ENCODE assay signal across 12 cellular contexts in genomic region chr17:43608313-43608712, GRCh38. TPM values are rescaled to one million over a fixed set of nuclear protein-coding genes. Genes with fewer than 3 reads are reported as not detected.
DNase-seq lines count a peak whose midpoint lies in the region; ATAC-seq and TF ChIP-seq lines count a peak whose summit lies in the region.
"Had no signal": no experiment of that assay in that cellular context is flagged by ENCODE, and none has a peak within 500 bp of the region (broad histone marks: within the 10 kb centered on the region; RNA-seq: fewer than 3 reads in every experiment).

No MANE protein-coding gene starts in this region.

- no peaks in the 10 kb centered on the region for H3K36me3 Mint-ChIP-seq in activated CD4-positive, alpha-beta T cell treated with anti-CD3 and anti-CD28 coated beads for 36 hours (ENCODE audit: low read depth)
- H3K36me3 Mint-ChIP-seq in activated T-helper 1 cell treated with anti-CD3 and anti-CD28 coated beads, Interleukin-12 subunit alpha, Interleukin-12 subunit beta, Interleukin-2, Interleukin-4 antibody, amounts not matched to agents 30 ng/mL and 10 ng/mL and 1 ng/mL, durations not matched to agents 14 hours and 24 hours and 36 hours (ENCODE audit: low read depth): no peaks in the 10 kb centered on the region

- DNase-seq in activated CD4-positive, alpha-beta T cell treated with anti-CD3 and anti-CD28 coated beads for 36 hours: peak; percentile 85
- DNase-seq in activated CD4-positive, alpha-beta T cell treated with anti-CD3 and anti-CD28 coated beads for 4 hours: no peak
- DNase-seq in T1000 (lab: John Stamatoyannopoulos, UW) (peak; percentile 55), fibroblast of pulmonary artery (ENCODE audit: low read depth) (peak; percentile 26), NCI-H510A treated with DMSO at 0.1 percent for 48 hours (lab: John Stamatoyannopoulos, UW) (no peak)
- DNase-seq in stimulated activated CD8-positive, alpha-beta memory T cell treated with anti-CD3 and anti-CD28 coated beads, Interleukin-4, amount 100 ng/mL, for 24 hours (ENCODE audit: low read depth): peak; percentile 2
- no peak for DNase-seq in activated T-helper 1 cell treated with anti-CD3 and anti-CD28 coated beads, Interleukin-12 subunit alpha, Interleukin-12 subunit beta, Interleukin-2, Interleukin-4 antibody, amounts not matched to agents 30 ng/mL and 10 ng/mL and 1 ng/mL, durations not matched to agents 14 hours and 24 hours and 36 hours (ENCODE audit: low spot score)
- DNase-seq: foreskin fibroblast, Kasumi-1, small intestine had no signal

- ATAC-seq in activated CD4-positive, alpha-beta T cell treated with anti-CD3 and anti-CD28 coated beads for 36 hours: peak; percentile 97
- no peak for ATAC-seq in HG02852 (IDR thresholded peaks at IDR 0.05; ENCODE audit: unreplicated experiment)

- no peaks in the 10 kb centered on the region for H3K9me3 Mint-ChIP-seq in activated CD4-positive, alpha-beta T cell treated with anti-CD3 and anti-CD28 coated beads for 36 hours (ENCODE audit: low read depth)
- no peaks in the 10 kb centered on the region for H3K9me3 Mint-ChIP-seq in activated T-helper 1 cell treated with anti-CD3 and anti-CD28 coated beads, Interleukin-12 subunit alpha, Interleukin-12 subunit beta, Interleukin-2, Interleukin-4 antibody, amounts not matched to agents 30 ng/mL and 10 ng/mL and 1 ng/mL, durations not matched to agents 14 hours and 24 hours and 36 hours

- no peaks in the 10 kb centered on the region for H3K27me3 Mint-ChIP-seq in activated CD4-positive, alpha-beta T cell treated with anti-CD3 and anti-CD28 coated beads for 36 hours
- peaks cover 3% of the 10 kb centered on the region for H3K27me3 Mint-ChIP-seq in activated T-helper 1 cell treated with anti-CD3 and anti-CD28 coated beads, Interleukin-12 subunit alpha, Interleukin-12 subunit beta, Interleukin-2, Interleukin-4 antibody, amounts not matched to agents 30 ng/mL and 10 ng/mL and 1 ng/mL, durations not matched to agents 14 hours and 24 hours and 36 hours (ENCODE audit: insufficient read depth)

- H3K27ac Mint-ChIP-seq in activated CD4-positive, alpha-beta T cell treated with anti-CD3 and anti-CD28 coated beads for 36 hours: peak overlapping the region; percentile 73
- H3K27ac Mint-ChIP-seq in activated T-helper 1 cell treated with anti-CD3 and anti-CD28 coated beads, Interleukin-12 subunit alpha, Interleukin-12 subunit beta, Interleukin-2, Interleukin-4 antibody, amounts not matched to agents 30 ng/mL and 10 ng/mL and 1 ng/mL, durations not matched to agents 14 hours and 24 hours and 36 hours: no peak overlapping the region

- TF ChIP-seq CTCF in fibroblast of pulmonary artery (IDR thresholded peaks at IDR 0.05; ENCODE audit: low read length, missing control alignments): no peak

- H3K4me3 Mint-ChIP-seq in activated CD4-positive, alpha-beta T cell treated with anti-CD3 and anti-CD28 coated beads for 36 hours: no peak overlapping the region
- no peak overlapping the region for H3K4me3 Mint-ChIP-seq in activated T-helper 1 cell treated with anti-CD3 and anti-CD28 coated beads, Interleukin-12 subunit alpha, Interleukin-12 subunit beta, Interleukin-2, Interleukin-4 antibody, amounts not matched to agents 30 ng/mL and 10 ng/mL and 1 ng/mL, durations not matched to agents 14 hours and 24 hours and 36 hours

- POLR2A ChIA-PET in activated CD4-positive, alpha-beta T cell treated with anti-CD3 and anti-CD28 coated beads for 36 hours (lab: Charles Lee): interaction anchor here (1.0 to 1.3 kb wide), 2 partner anchors 241 to 266 kb away, joined by 5 read pairs; no protein-coding TSS in a partner anchor

- CTCF ChIA-PET in activated CD4-positive, alpha-beta T cell treated with anti-CD3 and anti-CD28 coated beads for 36 hours (lab: Charles Lee): interaction anchor here (0.7 to 1.9 kb wide), 2 partner anchors 60 to 65 kb away, joined by 3 to 4 read pairs; no protein-coding TSS in a partner anchor

- intact Hi-C loops in activated CD4-positive, alpha-beta T cell treated with anti-CD3 and anti-CD28 coated beads for 36 hours (cut with DNase I, micrococcal nuclease): loop anchor here (1.0 to 5.0 kb wide), 8 partner anchors 54 to 514 kb away; partner anchors contain the start of genes ETV4 (in 1 of the 2) and HDAC5 (in 1 of the 2)
- intact Hi-C loops in activated T-helper 1 cell treated with anti-CD3 and anti-CD28 coated beads, Interleukin-12 subunit alpha, Interleukin-12 subunit beta, Interleukin-2, Interleukin-4 antibody, amounts not matched to agents 30 ng/mL and 10 ng/mL and 1 ng/mL, durations not matched to agents 14 hours and 24 hours and 36 hours (cut with micrococcal nuclease): no loop called here

- H3K4me1 Mint-ChIP-seq in activated CD4-positive, alpha-beta T cell treated with anti-CD3 and anti-CD28 coated beads for 36 hours: peaks cover 8% of the 10 kb centered on the region
- no peaks in the 10 kb centered on the region for H3K4me1 Mint-ChIP-seq in activated T-helper 1 cell treated with anti-CD3 and anti-CD28 coated beads, Interleukin-12 subunit alpha, Interleukin-12 subunit beta, Interleukin-2, Interleukin-4 antibody, amounts not matched to agents 30 ng/mL and 10 ng/mL and 1 ng/mL, durations not matched to agents 14 hours and 24 hours and 36 hours (ENCODE audit: low read depth)

- H3K4me3 ChIP-seq in fibroblast of pulmonary artery (replicated peaks; ENCODE audit: low read depth, low read length): no peak overlapping the region
- H3K4me3 ChIP-seq: breast epithelium had no signal

RNA-seq across cellular contexts. Expression of gene MEOX1, which starts 53.4 kb away (rescaled TPM):
- total RNA-seq in activated CD4-positive, alpha-beta T cell treated with anti-CD3 and anti-CD28 coated beads for 36 hours: under 1 TPM; 0.34 to 0.65 TPM
- total RNA-seq in activated T-helper 1 cell treated with anti-CD3 and anti-CD28 coated beads, Interleukin-12 subunit alpha, Interleukin-12 subunit beta, Interleukin-2, Interleukin-4 antibody, amounts not matched to agents 30 ng/mL and 10 ng/mL and 1 ng/mL, durations not matched to agents 14 hours and 24 hours and 36 hours: 0.10 TPM in 1 of 2 replicates, not detected in the other

Comparison
In these comparisons a context has a peak if more than half of its experiments do, and no peak if none do; other contexts are left out.
1. DNase-seq: peak in activated CD4-positive, alpha-beta T cell treated with anti-CD3 and anti-CD28 coated beads for 36 hours (single experiment), T1000 (single experiment), fibroblast of pulmonary artery (single experiment) and stimulated activated CD8-positive, alpha-beta memory T cell treated with anti-CD3 and anti-CD28 coated beads, Interleukin-4, amount 100 ng/mL, for 24 hours (single experiment); none in activated CD4-positive, alpha-beta T cell treated with anti-CD3 and anti-CD28 coated beads for 4 hours (0 of 2), NCI-H510A treated with DMSO at 0.1 percent for 48 hours (single experiment) and activated T-helper 1 cell treated with anti-CD3 and anti-CD28 coated beads, Interleukin-12 subunit alpha, Interleukin-12 subunit beta, Interleukin-2, Interleukin-4 antibody, amounts not matched to agents 30 ng/mL and 10 ng/mL and 1 ng/mL, durations not matched to agents 14 hours and 24 hours and 36 hours (single experiment).